20 cellular contexts compared by ENCODE assay signal in genomic region chr15:57624730-57625129, GRCh38. TPM values are rescaled to one million over a fixed set of nuclear protein-coding genes. Genes with fewer than 3 reads are reported as not detected.
"Had no signal": no experiment of that assay in that cellular context is flagged by ENCODE, and none has a peak within 500 bp of the region (broad histone marks: within the 10 kb centered on the region; RNA-seq: fewer than 3 reads in every experiment).

No MANE protein-coding gene starts in this region.

- H3K9me3 ChIP-seq: spleen, tibial artery, uterus had no signal

- FAIRE-seq: endometrium, keratinocyte had no signal

- H3K27ac ChIP-seq: tibial artery, uterus had no signal

- ATAC-seq: activated CD4-positive, CD25-positive, alpha-beta regulatory T cell treated with anti-CD3 and anti-CD28 coated beads, Interleukin-2, amount 50 U/mL, for 24 hours; activated T-cell treated with anti-CD3 and anti-CD28 coated beads, Interleukin-2, amount 50 U/mL, for 72 hours; naive thymus-derived CD4-positive, alpha-beta T cell had no signal

- H3K36me3 ChIP-seq: uterus had no signal

- H3K27me3 ChIP-seq: spleen, tibial artery, uterus had no signal

- H3K4me1 ChIP-seq: uterus had no signal

- DNase-seq: activated CD4-positive, alpha-beta memory T cell treated with anti-CD3 and anti-CD28 coated beads, Interleukin-2, amount 10 ng/mL, durations not matched to agents 7 days and 5 days; activated CD4-positive, alpha-beta T cell treated with anti-CD3 and anti-CD28 coated beads, Interleukin-2, amount 10 ng/mL, durations not matched to agents 24 days and 14 days; activated effector memory CD4-positive, alpha-beta T cell treated with Interleukin-2 at 50 U/mL for 16 hours; activated naive CD4-positive, alpha-beta T cell treated with anti-CD3 and anti-CD28 coated beads, Interleukin-2, amount 10 ng/mL, durations not matched to agents 7 days and 5 days; activated T-cell treated with anti-CD3 and anti-CD28 coated beads, Interleukin-2, amount 50 U/mL, for 72 hours; effector CD4-positive, alpha-beta T cell; erythroblast; foreskin melanocyte; hypothalamus; naive thymus-derived CD4-positive, alpha-beta T cell; occipital lobe; spleen; stimulated activated CD4-positive, alpha-beta T cell treated with anti-CD3 and anti-CD28 coated beads, Interleukin-4, amount 100 ng/mL, for 1 hour; substantia nigra; tibial artery; uterus had no signal

- H3K4me3 ChIP-seq: lung, spleen, tibial artery, uterus had no signal

RNA-seq across cellular contexts. Expression of gene MYZAP, which starts 33.0 kb away (rescaled TPM):
- total RNA-seq: activated CD4-positive, alpha-beta T cell treated with anti-CD3 and anti-CD28 coated beads, Interleukin-2, amount 10 ng/mL, durations not matched to agents 24 days and 14 days had no signal
